In the genomic region with DNA sequence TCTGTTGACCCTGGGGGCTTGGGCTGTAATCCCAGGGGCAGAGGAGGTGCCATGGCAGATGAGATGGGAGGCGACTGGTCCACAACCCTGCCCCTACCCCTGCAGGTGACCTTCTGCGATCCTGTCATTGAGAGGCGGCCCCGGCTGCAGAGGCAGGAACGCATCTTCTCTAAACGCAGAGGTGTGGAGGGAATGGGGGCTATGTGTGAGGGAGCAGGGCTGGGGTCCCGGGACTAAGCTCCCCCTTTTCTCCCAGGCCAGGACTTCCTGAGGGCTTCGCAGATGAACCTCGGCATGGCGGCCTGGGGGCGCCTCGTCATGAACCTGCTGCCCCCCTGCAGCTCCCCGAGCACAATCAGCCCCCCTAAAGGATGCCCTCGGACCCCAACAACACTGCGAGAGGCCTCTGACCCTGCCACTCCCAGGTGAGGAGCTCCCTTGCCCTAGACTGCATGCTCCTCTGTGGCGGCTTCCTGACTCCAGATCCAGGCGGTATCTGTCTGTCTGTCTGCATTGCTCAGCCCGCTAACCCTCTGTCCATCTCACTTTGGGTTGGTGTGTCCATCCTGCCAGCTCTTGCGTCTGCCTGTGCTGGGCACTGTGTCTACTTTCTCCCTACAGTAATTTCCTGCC, we compare ENCODE assay signal across 19 cellular contexts.
"Had no signal": no experiment of that assay in that cellular context is flagged by ENCODE, and none has a peak within 500 bp of the region (broad histone marks: within the 10 kb centered on the region; RNA-seq: fewer than 3 reads in every experiment).

No MANE protein-coding gene starts in this region.

- H3K27ac Mint-ChIP-seq: activated CD4-positive, alpha-beta memory T cell treated with anti-CD3 and anti-CD28 coated beads, Interleukin-2, amount 10 ng/mL, durations not matched to agents 7 days and 5 days; activated CD4-positive, alpha-beta T cell treated with anti-CD3 and anti-CD28 coated beads for 36 hours; activated naive CD8-positive, alpha-beta T cell treated with anti-CD3 and anti-CD28 coated beads, Interleukin-2, amount 50 U/mL, for 24 hours; activated T-cell treated with anti-CD3 and anti-CD28 coated beads, Interleukin-2, amount 50 U/mL, for 24 hours; nephron; stimulated activated effector memory CD8-positive, alpha-beta T cell treated with anti-CD3 and anti-CD28 coated beads, Interleukin-12 subunit alpha, Interleukin-12 subunit beta, amount 100 ng/mL, for 72 hours; T-helper 17 cell had no signal

- DNase-seq: activated CD4-positive, alpha-beta memory T cell treated with anti-CD3 and anti-CD28 coated beads, Interleukin-2, amount 10 ng/mL, durations not matched to agents 7 days and 5 days; activated CD4-positive, alpha-beta T cell treated with anti-CD3 and anti-CD28 coated beads for 36 hours; activated effector memory CD4-positive, alpha-beta T cell treated with Interleukin-2 at 50 U/mL for 16 hours; activated naive CD8-positive, alpha-beta T cell treated with anti-CD3 and anti-CD28 coated beads, Interleukin-2, amount 50 U/mL, for 24 hours; activated T-cell treated with anti-CD3 and anti-CD28 coated beads, Interleukin-2, amount 50 U/mL, for 24 hours; occipital lobe; stimulated activated CD4-positive, alpha-beta T cell treated with anti-CD3 and anti-CD28 coated beads, Interleukin-12 subunit alpha, Interleukin-12 subunit beta, amount 100 ng/mL, for 4 hours; stimulated activated CD4-positive, alpha-beta T cell treated with anti-CD3 and anti-CD28 coated beads, Interleukin-2, amount 100 ng/mL, for 24 hours; T-helper 17 cell; thyroid gland; uterus; WERI-Rb-1 had no signal

- H3K4me1 Mint-ChIP-seq: activated CD4-positive, alpha-beta memory T cell treated with anti-CD3 and anti-CD28 coated beads, Interleukin-2, amount 10 ng/mL, durations not matched to agents 7 days and 5 days; activated CD4-positive, alpha-beta T cell treated with anti-CD3 and anti-CD28 coated beads for 36 hours; activated naive CD8-positive, alpha-beta T cell treated with anti-CD3 and anti-CD28 coated beads, Interleukin-2, amount 50 U/mL, for 24 hours; nephron; stimulated activated effector memory CD8-positive, alpha-beta T cell treated with anti-CD3 and anti-CD28 coated beads, Interleukin-12 subunit alpha, Interleukin-12 subunit beta, amount 100 ng/mL, for 72 hours; T-helper 17 cell had no signal

- H3K27ac ChIP-seq: ascending aorta, prostate gland, thyroid gland, uterus, WERI-Rb-1 had no signal

- H3K9me3 Mint-ChIP-seq: activated CD4-positive, alpha-beta memory T cell treated with anti-CD3 and anti-CD28 coated beads, Interleukin-2, amount 10 ng/mL, durations not matched to agents 7 days and 5 days; activated naive CD8-positive, alpha-beta T cell treated with anti-CD3 and anti-CD28 coated beads, Interleukin-2, amount 50 U/mL, for 24 hours; activated T-cell treated with anti-CD3 and anti-CD28 coated beads, Interleukin-2, amount 50 U/mL, for 24 hours; nephron; stimulated activated effector memory CD8-positive, alpha-beta T cell treated with anti-CD3 and anti-CD28 coated beads, Interleukin-12 subunit alpha, Interleukin-12 subunit beta, amount 100 ng/mL, for 72 hours had no signal

- H3K27me3 ChIP-seq: ascending aorta, thyroid gland, uterus had no signal

- ATAC-seq: activated CD4-positive, alpha-beta T cell treated with anti-CD3 and anti-CD28 coated beads for 36 hours; activated naive CD8-positive, alpha-beta T cell treated with anti-CD3 and anti-CD28 coated beads, Interleukin-2, amount 50 U/mL, for 24 hours; T-helper 17 cell had no signal

- FAIRE-seq: bronchial epithelial cell, endometrium, keratinocyte had no signal

- H3K4me3 Mint-ChIP-seq: activated CD4-positive, alpha-beta memory T cell treated with anti-CD3 and anti-CD28 coated beads, Interleukin-2, amount 10 ng/mL, durations not matched to agents 7 days and 5 days; activated CD4-positive, alpha-beta T cell treated with anti-CD3 and anti-CD28 coated beads for 36 hours; activated naive CD8-positive, alpha-beta T cell treated with anti-CD3 and anti-CD28 coated beads, Interleukin-2, amount 50 U/mL, for 24 hours; activated T-cell treated with anti-CD3 and anti-CD28 coated beads, Interleukin-2, amount 50 U/mL, for 24 hours; nephron; stimulated activated effector memory CD8-positive, alpha-beta T cell treated with anti-CD3 and anti-CD28 coated beads, Interleukin-12 subunit alpha, Interleukin-12 subunit beta, amount 100 ng/mL, for 72 hours; T-helper 17 cell had no signal

- H3K4me1 ChIP-seq: ascending aorta, prostate gland, thyroid gland, uterus had no signal

- H3K9me3 ChIP-seq: ascending aorta, prostate gland, thyroid gland, uterus had no signal

- H3K36me3 ChIP-seq: ascending aorta, prostate gland, thyroid gland, uterus had no signal

- H3K27me3 Mint-ChIP-seq: activated CD4-positive, alpha-beta memory T cell treated with anti-CD3 and anti-CD28 coated beads, Interleukin-2, amount 10 ng/mL, durations not matched to agents 7 days and 5 days; activated CD4-positive, alpha-beta T cell treated with anti-CD3 and anti-CD28 coated beads for 36 hours; activated naive CD8-positive, alpha-beta T cell treated with anti-CD3 and anti-CD28 coated beads, Interleukin-2, amount 50 U/mL, for 24 hours; activated T-cell treated with anti-CD3 and anti-CD28 coated beads, Interleukin-2, amount 50 U/mL, for 24 hours; T-helper 17 cell had no signal

- H3K36me3 Mint-ChIP-seq: stimulated activated effector memory CD8-positive, alpha-beta T cell treated with anti-CD3 and anti-CD28 coated beads, Interleukin-12 subunit alpha, Interleukin-12 subunit beta, amount 100 ng/mL, for 72 hours had no signal

- H3K4me3 ChIP-seq: ascending aorta, prostate gland, thyroid gland, uterus had no signal
